20 cellular contexts compared by ENCODE assay signal in genomic region chr7:74155810-74156395, GRCh38. TPM values are rescaled to one million over a fixed set of nuclear protein-coding genes. Genes with fewer than 3 reads are reported as not detected.
DNase-seq lines count a peak whose midpoint lies in the region; ATAC-seq and TF ChIP-seq lines count a peak whose summit lies in the region.
"Had no signal": no experiment of that assay in that cellular context is flagged by ENCODE, and none has a peak within 500 bp of the region (broad histone marks: within the 10 kb centered on the region; RNA-seq: fewer than 3 reads in every experiment).

No MANE protein-coding gene starts in this region.

- H3K4me3 ChIP-seq in GM23338 (no peak overlapping the region), PC-9 (no peak overlapping the region), endodermal cell (ENCODE audit: low read length) (no peak overlapping the region), smooth muscle cell (no peak overlapping the region)
- H3K4me3 ChIP-seq: BLaER1, GM23248, HAP-1 had no signal

- no peaks in the 10 kb centered on the region for H3K4me1 ChIP-seq in GM23338 (ENCODE audit: insufficient read depth)
- peaks cover 20% of the 10 kb centered on the region for H3K4me1 ChIP-seq in PC-9 (replicated peaks; ENCODE audit: insufficient read depth)
- H3K4me1 ChIP-seq in endodermal cell (ENCODE audit: control insufficient read depth, insufficient read depth, low read length) = peaks cover 4% of the 10 kb centered on the region
- no peaks in the 10 kb centered on the region for H3K4me1 ChIP-seq in smooth muscle cell (ENCODE audit: low read depth)
- H3K4me1 ChIP-seq: HAP-1 had no signal

- H3F3A ChIP-seq in GM23338 (replicated peaks; ENCODE audit: low read depth) (no peaks in the 10 kb centered on the region), PC-9 (ENCODE audit: insufficient read depth, low read depth) (peaks cover 24% of the 10 kb centered on the region), smooth muscle cell (ENCODE audit: low read depth) (no peaks in the 10 kb centered on the region)

- H2AFZ ChIP-seq in GM23338 (no peak overlapping the region), PC-9 (no peak overlapping the region), smooth muscle cell (ENCODE audit: low read depth) (no peak overlapping the region)
- H2AFZ ChIP-seq: GM23248 had no signal

- CTCF ChIA-PET in PC-9 (lab: Charles Lee) = no interaction called here

- H3K4me1 Mint-ChIP-seq in GM23338 (no peaks in the 10 kb centered on the region), endodermal cell (peaks cover 5% of the 10 kb centered on the region)
- H3K4me1 Mint-ChIP-seq: CD4-positive, CD25-positive, alpha-beta regulatory T cell had no signal

- H3K27ac ChIP-seq in GM23338 (ENCODE audit: low read depth) = no peak overlapping the region
- peak overlapping the region; percentile 57 for H3K27ac ChIP-seq in PC-9
- H3K27ac ChIP-seq in endodermal cell (ENCODE audit: low read depth, low read length) = no peak overlapping the region
- H3K27ac ChIP-seq in smooth muscle cell (ENCODE audit: low read depth) = no peak overlapping the region
- H3K27ac ChIP-seq: 22Rv1, BLaER1, C4-2B, GM23248 had no signal

- H3K27ac Mint-ChIP-seq in GM23338 (peak overlapping the region; percentile 70; the same call in 1 of the 2 replicates), endodermal cell (no peak overlapping the region)
- H3K27ac Mint-ChIP-seq: B cell; CD4-positive, CD25-positive, alpha-beta regulatory T cell; CD8-positive, alpha-beta T cell; HFFc6 had no signal

- ATAC-seq in Right ventricle myocardium inferior = peak; percentile 23
- no peak for ATAC-seq in left ventricle myocardium superior
- ATAC-seq in GM23338 = no peak
- ATAC-seq: CD8-positive, alpha-beta T cell had no signal

- POLR2A ChIA-PET in PC-9 (lab: Charles Lee; ENCODE audit: unreplicated experiment) = interaction anchor here (0.7 kb wide), 1 partner anchor 73 kb away, joined by 4 read pairs; no protein-coding TSS in a partner anchor

- H3K36me3 ChIP-seq in GM23338 (ENCODE audit: insufficient read depth) (no peaks in the 10 kb centered on the region), PC-9 (ENCODE audit: low read depth) (no peaks in the 10 kb centered on the region), endodermal cell (ENCODE audit: control insufficient read depth, insufficient read depth, low read length) (no peaks in the 10 kb centered on the region), smooth muscle cell (ENCODE audit: low read depth) (no peaks in the 10 kb centered on the region)
- H3K36me3 ChIP-seq: BLaER1, HAP-1 had no signal

- no peaks in the 10 kb centered on the region for H3K79me2 ChIP-seq in GM23338 (replicated peaks; ENCODE audit: insufficient read depth)
- H3K79me2 ChIP-seq in PC-9 (ENCODE audit: low read depth) = no peaks in the 10 kb centered on the region
- no peaks in the 10 kb centered on the region for H3K79me2 ChIP-seq in smooth muscle cell (ENCODE audit: low read depth)

- H3K4me3 Mint-ChIP-seq in GM23338 = no peak overlapping the region
- H3K4me3 Mint-ChIP-seq in endodermal cell = no peak overlapping the region
- H3K4me3 Mint-ChIP-seq: B cell; CD4-positive, CD25-positive, alpha-beta regulatory T cell; CD8-positive, alpha-beta T cell; HFFc6 had no signal

- H3K9ac ChIP-seq in endodermal cell (ENCODE audit: extremely low read depth, low read length, poor library complexity, severe bottlenecking) (no peak overlapping the region), smooth muscle cell (ENCODE audit: low read depth) (no peak overlapping the region)
- H3K9ac ChIP-seq: BLaER1, GM23248 had no signal

- H3K9me3 ChIP-seq in PC-9 (ENCODE audit: insufficient read depth, low read depth) (no peaks in the 10 kb centered on the region), endodermal cell (ENCODE audit: control insufficient read depth, low read length) (no peaks in the 10 kb centered on the region), smooth muscle cell (replicated peaks; ENCODE audit: low read depth) (no peaks in the 10 kb centered on the region)
- H3K9me3 ChIP-seq: BLaER1, Caco-2, HAP-1 had no signal

- H4K20me1 ChIP-seq in GM23338 (replicated peaks; ENCODE audit: insufficient read depth) (no peaks in the 10 kb centered on the region; the same call in 1 of the 2 replicates), PC-9 (ENCODE audit: insufficient read depth) (no peaks in the 10 kb centered on the region), smooth muscle cell (ENCODE audit: low read depth) (no peaks in the 10 kb centered on the region)
- H4K20me1 ChIP-seq: BLaER1 had no signal

- BruUV-seq in PC-9 (replicated peaks; lab: Mats Ljungman, UMichigan) = no TSS peak

- H3K4me2 ChIP-seq in GM23338 (no peak overlapping the region), PC-9 (no peak overlapping the region), smooth muscle cell (no peak overlapping the region)
- H3K4me2 ChIP-seq: BLaER1 had no signal

- WGBS in endodermal cell (ENCODE audit: insufficient coverage in 1 of 2, insufficient read length in 1 of 2), 2 experiments = 79 to 81% methylated on average over 8 to 9 of the region's 9 CpGs
- 84% methylated on average over 9 of the region's 9 CpGs for WGBS in smooth muscle cell (ENCODE audit: low lambda C conversion rate)

- TF ChIP-seq CTCF in GM23338 (conservative IDR thresholded peaks at IDR 0.05; ENCODE audit: low read depth in 2 of 2) (no peak), PC-9 (conservative IDR thresholded peaks at IDR 0.05) (no peak), endodermal cell (conservative IDR thresholded peaks at IDR 0.05) (no peak), smooth muscle cell (IDR thresholded peaks at IDR 0.05; ENCODE audit: borderline replicate concordance, insufficient read depth, poor library complexity, severe bottlenecking) (no peak)

- H3K27me3 ChIP-seq in GM23338 (ENCODE audit: insufficient read depth) (no peaks in the 10 kb centered on the region), PC-9 (ENCODE audit: insufficient read depth, low read depth) (no peaks in the 10 kb centered on the region), endodermal cell (ENCODE audit: control insufficient read depth, insufficient read depth, low read length, poor library complexity, severe bottlenecking) (no peaks in the 10 kb centered on the region), smooth muscle cell (ENCODE audit: low read depth) (no peaks in the 10 kb centered on the region)
- H3K27me3 ChIP-seq: BLaER1 had no signal

- intact Hi-C loops in Right ventricle myocardium inferior (cut with DNase I) = no loop called here
- intact Hi-C loops in left ventricle myocardium superior (cut with micrococcal nuclease) = no loop called here
- intact Hi-C loops in PC-9 (cut with micrococcal nuclease; ENCODE audit: unreplicated experiment) = no loop called here

- H3K9me2 ChIP-seq in GM23338 (ENCODE audit: insufficient read depth) (no peaks in the 10 kb centered on the region), PC-9 (ENCODE audit: insufficient read depth) (no peaks in the 10 kb centered on the region)

- DNase-seq in Right ventricle myocardium inferior (ENCODE audit: missing footprints) (no peak), left ventricle myocardium superior (no peak), GM23338 (ENCODE audit: low spot score) (no peak), PC-9 (no peak), endodermal cell (peak; percentile 83), smooth muscle cell (lab: John Stamatoyannopoulos, UW; ENCODE audit: unreplicated experiment) (no peak), RPMI8226 (no peak), H4 (ENCODE audit: low spot score) (no peak)
- DNase-seq: Caco-2; CD4-positive, CD25-positive, alpha-beta regulatory T cell; CD8-positive, alpha-beta T cell; DMS153; DND-41; GM23248; HFFc6 had no signal

- H3K27me3 Mint-ChIP-seq in GM23338 (ENCODE audit: insufficient read depth, low read depth, poor library complexity) (peaks cover 13% of the 10 kb centered on the region), endodermal cell (ENCODE audit: insufficient read depth) (no peaks in the 10 kb centered on the region)

- H3K36me3 Mint-ChIP-seq in GM23338 (ENCODE audit: low read depth) (no peaks in the 10 kb centered on the region), endodermal cell (ENCODE audit: low read depth) (no peaks in the 10 kb centered on the region)
- H3K36me3 Mint-ChIP-seq: CD4-positive, CD25-positive, alpha-beta regulatory T cell; CD8-positive, alpha-beta T cell had no signal

- H3K9me3 Mint-ChIP-seq in GM23338 = no peaks in the 10 kb centered on the region
- no peaks in the 10 kb centered on the region for H3K9me3 Mint-ChIP-seq in endodermal cell
- H3K9me3 Mint-ChIP-seq: CD4-positive, CD25-positive, alpha-beta regulatory T cell; CD8-positive, alpha-beta T cell; HFFc6 had no signal

TF ChIP-seq in GM23338, 12 proteins besides CTCF, POLR2A, EP300 and RAD21 (continues in another document):
- TF ChIP-seq POLR2AphosphoS5 (IDR thresholded peaks at IDR 0.05; ENCODE audit: low read depth) (no peak), ZNF331 (CRISPR knock-in tag; IDR thresholded peaks at IDR 0.05; ENCODE audit: low read depth) (no peak), STAT1 (IDR thresholded peaks at IDR 0.05; ENCODE audit: unreplicated experiment) (no peak), EZH2phosphoT487 (IDR thresholded peaks at IDR 0.05; ENCODE audit: unreplicated experiment) (no peak), CREB1 (CRISPR knock-in tag; IDR thresholded peaks at IDR 0.05; ENCODE audit: low read depth) (no peak), JUNB (IDR thresholded peaks at IDR 0.05; ENCODE audit: unreplicated experiment) (no peak)

RNA-seq across cellular contexts. Expression of gene EIF4H, which starts 18.3 kb away (rescaled TPM):
- total RNA-seq in Right ventricle myocardium inferior (172 TPM), left ventricle myocardium superior (172 TPM), PC-9 (2021) (315 and 459 TPM in 2 replicates), endodermal cell (100 to 1,000 TPM; 305 to 346 TPM), smooth muscle cell (168 and 198 TPM in 2 replicates)
- 298 and 309 TPM in 2 replicates for total RNA-seq in GM23338 (2014; rRNA removed; shearing (Covaris generic))
- polyA plus RNA-seq in GM23338 (2016; fragmentation: Nextera tagmentation; extraction: Ambion mirVana) (183 and 197 TPM in 2 replicates), smooth muscle cell (222 and 241 TPM in 2 replicates)
- polyA plus RNA-seq in endodermal cell (2013, experiment 1 of 2) = 288 TPM
- 274 TPM for polyA plus RNA-seq in endodermal cell (2013, experiment 2 of 2)
- 219 and 223 TPM in 2 replicates for total RNA-seq in H4 (2014; rRNA removed; shearing (Covaris generic))

RNA-seq across cellular contexts. Expression of gene LAT2, which starts 53.9 kb away (rescaled TPM):
- 3.4 TPM for total RNA-seq in Right ventricle myocardium inferior
- total RNA-seq in left ventricle myocardium superior = 2.7 TPM
- 0.08 TPM in 1 of 2 replicates, not detected in the other for total RNA-seq in GM23338 (2014; rRNA removed; shearing (Covaris generic))
- 0.94 and 1.5 TPM in 2 replicates for polyA plus RNA-seq in GM23338 (2016; fragmentation: Nextera tagmentation; extraction: Ambion mirVana)
- total RNA-seq in PC-9 (2021) = 1.8 and 3.5 TPM in 2 replicates
- total RNA-seq in endodermal cell = 1 to 10 TPM in 1 of 2 donors, under 1 TPM in 1; 0.55 to 1.0 TPM
- 0.14 TPM for polyA plus RNA-seq in endodermal cell (2013, experiment 1 of 2)
- not detected for polyA plus RNA-seq in endodermal cell (2013, experiment 2 of 2)
- 0.54 TPM in 1 of 2 replicates, not detected in the other for total RNA-seq in smooth muscle cell
- 0.39 TPM in 1 of 2 replicates, not detected in the other for polyA plus RNA-seq in smooth muscle cell
- not detected in 2 replicates for total RNA-seq in H4 (2014; rRNA removed; shearing (Covaris generic))
